In the genomic region with DNA sequence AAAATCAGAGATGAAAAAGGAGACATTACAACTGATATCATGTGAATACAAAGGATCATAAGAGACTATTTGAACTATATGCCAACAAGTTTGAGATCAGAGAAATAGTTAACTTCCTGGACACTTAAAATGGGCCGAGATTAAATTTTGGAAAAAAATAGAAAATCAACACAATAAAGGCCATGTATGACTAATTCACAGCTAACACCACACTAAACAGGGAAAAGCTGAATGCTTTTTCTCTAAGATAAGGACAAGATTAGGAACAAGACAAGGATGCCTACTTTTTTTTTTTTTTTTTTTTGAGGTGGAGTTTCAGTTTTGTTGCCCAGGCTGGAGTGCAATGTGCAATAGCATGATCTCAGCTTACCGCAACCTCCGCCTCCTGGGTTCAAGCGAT, we compare ENCODE assay signal across 27 cellular contexts.
"Had no signal": no experiment of that assay in that cellular context is flagged by ENCODE, and none has a peak within 500 bp of the region (broad histone marks: within the 10 kb centered on the region; RNA-seq: fewer than 3 reads in every experiment).

No MANE protein-coding gene starts in this region.

- H3K4me2 ChIP-seq: neural progenitor cell had no signal

- H2AFZ ChIP-seq: neural progenitor cell, parathyroid adenoma had no signal

- H3K4me1 ChIP-seq: neural progenitor cell, parathyroid adenoma, psoas muscle, right lobe of liver, sigmoid colon, suprapubic skin, testis, tibial artery, transverse colon, upper lobe of right lung, uterus had no signal

- H3K27me3 ChIP-seq: neural progenitor cell, ovary, right lobe of liver, sigmoid colon, suprapubic skin, testis, tibial artery, transverse colon, upper lobe of right lung, uterus had no signal

- H3K9ac ChIP-seq: neural progenitor cell, parathyroid adenoma had no signal

- DNase-seq: natural killer cell; occipital lobe; ovary; posterior cingulate gyrus; psoas muscle; right cardiac atrium; right lobe of liver; sigmoid colon; small intestine; stimulated activated CD4-positive, alpha-beta T cell treated with anti-CD3 and anti-CD28 coated beads, Interleukin-15, amount 100 ng/mL, for 24 hours; stimulated activated CD4-positive, alpha-beta T cell treated with anti-CD3 and anti-CD28 coated beads, Interleukin-2, amount 100 ng/mL, for 24 hours; stimulated activated CD4-positive, alpha-beta T cell treated with anti-CD3 and anti-CD28 coated beads, Interleukin-2, amount 100 ng/mL, for 48 hours; stimulated activated CD4-positive, alpha-beta T cell treated with anti-CD3 and anti-CD28 coated beads, Interleukin-4, amount 100 ng/mL, for 4 hours; stimulated activated CD8-positive, alpha-beta memory T cell treated with anti-CD3 and anti-CD28 coated beads, Interleukin-4, amount 100 ng/mL, for 48 hours; stimulated activated naive CD4-positive, alpha-beta T cell; stimulated activated naive CD8-positive, alpha-beta T cell treated with anti-CD3 and anti-CD28 coated beads, Interleukin-15, amount 100 ng/mL, for 72 hours; stimulated activated naive CD8-positive, alpha-beta T cell treated with anti-CD3 and anti-CD28 coated beads, Interleukin-15, Interleukin-2, amounts not matched to agents 100 U/mL and 50 U/mL, for 24 hours; substantia nigra; testis; tibial artery; transverse colon; upper lobe of right lung; uterus had no signal

- H3K4me3 ChIP-seq: neural progenitor cell, ovary, psoas muscle, right lobe of liver, sigmoid colon, suprapubic skin, testis, tibial artery, transverse colon, upper lobe of right lung, uterus had no signal

- H3K9me3 ChIP-seq: ovary, psoas muscle, right lobe of liver, sigmoid colon, suprapubic skin, testis, tibial artery, transverse colon, upper lobe of right lung, uterus had no signal

- ATAC-seq: natural killer cell; psoas muscle; right cardiac atrium; right lobe of liver; stimulated activated memory B cell treated with anti-CD40 and anti-IgM and Interleukin-4, amounts not matched to agents 10 μg/mL and 1 μg/mL and 100 μg/mL, for 72 hours; stimulated activated naive CD8-positive, alpha-beta T cell treated with anti-CD3 and anti-CD28 coated beads, Interleukin-15, amount 100 ng/mL, for 72 hours; stimulated activated naive CD8-positive, alpha-beta T cell treated with anti-CD3 and anti-CD28 coated beads, Interleukin-15, Interleukin-2, amounts not matched to agents 100 U/mL and 50 U/mL, for 24 hours; upper lobe of right lung had no signal

- H3K36me3 ChIP-seq: neural progenitor cell, ovary, right lobe of liver, sigmoid colon, suprapubic skin, tibial artery, transverse colon, upper lobe of right lung, uterus had no signal

- H3K79me2 ChIP-seq: parathyroid adenoma had no signal

- H3K27ac ChIP-seq: neural progenitor cell, ovary, parathyroid adenoma, psoas muscle, right lobe of liver, sigmoid colon, suprapubic skin, testis, tibial artery, transverse colon, upper lobe of right lung, uterus had no signal
